In genomic region chr14:96863327-96863985, GRCh38 we compare ENCODE assay signal across 23 cellular contexts.
DNase-seq lines count a peak whose midpoint lies in the region; ATAC-seq and TF ChIP-seq lines count a peak whose summit lies in the region.
"Had no signal": no experiment of that assay in that cellular context is flagged by ENCODE, and none has a peak within 500 bp of the region (broad histone marks: within the 10 kb centered on the region; RNA-seq: fewer than 3 reads in every experiment).

No MANE protein-coding gene starts in this region.

- in situ Hi-C loops in GM13977 (cut with MboI; ENCODE audit: low pct_unique_long_range_greater_than_20kb, low sequenced_read_pairs, unreplicated experiment): no loop called here

- TF ChIP-seq POLR2A in thyroid gland (IDR thresholded peaks at IDR 0.05): no peak

- H3K4me3 ChIP-seq in SK-N-MC: no peak overlapping the region
- H3K4me3 ChIP-seq in left lung: no peak overlapping the region
- no peak overlapping the region for H3K4me3 ChIP-seq in thyroid gland (replicated peaks in 1 of 3)
- H3K4me3 ChIP-seq: hepatocyte, lung, right atrium auricular region, tibial artery had no signal

- intact Hi-C loops in left lung (cut with DNase I): no loop called here
- intact Hi-C loops in thyroid gland (cut with DNase I): no loop called here

- H3K27me3 ChIP-seq in left lung: no peaks in the 10 kb centered on the region
- no peaks in the 10 kb centered on the region for H3K27me3 ChIP-seq in thyroid gland
- H3K27me3 ChIP-seq: foreskin keratinocyte, hepatocyte, right atrium auricular region, tibial artery had no signal

- no peak overlapping the region for H3K9ac ChIP-seq in SK-N-MC (ENCODE audit: insufficient read length)

- H3K4me1 ChIP-seq in left lung: no peaks in the 10 kb centered on the region
- H3K4me1 ChIP-seq in thyroid gland: peaks cover 6 to 9% of the 10 kb centered on the region in 2 donors
- H3K4me1 ChIP-seq: Caco-2, foreskin keratinocyte, right atrium auricular region, tibial artery had no signal

- peak; percentile 52 for ATAC-seq in left lung
- ATAC-seq: foreskin keratinocyte had no signal

- peak overlapping the region; percentile 70 for H3K27ac ChIP-seq in SK-N-MC
- no peak overlapping the region for H3K27ac ChIP-seq in left lung
- no peak overlapping the region for H3K27ac ChIP-seq in thyroid gland
- H3K27ac ChIP-seq: foreskin keratinocyte, hepatocyte, right atrium auricular region, tibial artery, VCaP had no signal

- DNase-seq in NCI-H2196 (lab: John Stamatoyannopoulos, UW; ENCODE audit: unreplicated experiment) (peak; percentile 5), NCI-H2196 treated with DMSO at 0.1 percent for 48 hours (lab: John Stamatoyannopoulos, UW; ENCODE audit: unreplicated experiment) (no peak), SK-N-MC (ENCODE audit: low read depth, low spot score) (no peak), left lung (no peak), middle frontal gyrus (ENCODE audit: extremely low spot score, low spot score) (no peak), thyroid gland (no peak), GM13977 (ENCODE audit: low spot score) (no peak)
- no peak for DNase-seq in activated T-cell treated with anti-CD3 and anti-CD28 coated beads, Interleukin-2, amount 50 U/mL, for 1 hour
- DNase-seq: activated CD4-positive, alpha-beta T cell treated with anti-CD3 and anti-CD28 coated beads, Interleukin-2, amount 50 U/mL, for 4 hours; activated CD8-positive, alpha-beta memory T cell treated with anti-CD3 and anti-CD28 coated beads, Interleukin-2, amount 50 U/mL, for 4 hours; Caco-2; foreskin keratinocyte; H7; NCI-H1436 treated with DMSO at 0.1 percent for 48 hours; NCI-H226; occipital lobe; stimulated activated CD4-positive, alpha-beta T cell treated with anti-CD3 and anti-CD28 coated beads, Interleukin-12 subunit alpha, Interleukin-12 subunit beta, amount 100 ng/mL, for 4 hours; T-helper 2 cell; tibial artery had no signal

- no peak for TF ChIP-seq CTCF in left lung (IDR thresholded peaks at IDR 0.05)
- no peak for TF ChIP-seq CTCF in thyroid gland (IDR thresholded peaks at IDR 0.05)
- TF ChIP-seq CTCF in GM13977 (IDR thresholded peaks at IDR 0.05; ENCODE audit: extremely low read depth, insufficient read depth, missing control alignments): no peak

- WGBS in thyroid gland, 2 donors: 70 to 73% methylated on average over 5 of the region's 5 CpGs

- peaks cover 59% of the 10 kb centered on the region for H3K36me3 ChIP-seq in SK-N-MC (ENCODE audit: insufficient read depth, low read length)
- H3K36me3 ChIP-seq in left lung: peaks cover 0 to 1% of the 10 kb centered on the region in 2 donors
- no peaks in the 10 kb centered on the region for H3K36me3 ChIP-seq in thyroid gland
- H3K36me3 ChIP-seq: right atrium auricular region, tibial artery had no signal

- H3K9me3 ChIP-seq in SK-N-MC (ENCODE audit: low read depth, low read length) (peaks cover 6% of the 10 kb centered on the region; the same call in 1 of the 2 replicates), left lung (no peaks in the 10 kb centered on the region), thyroid gland (no peaks in the 10 kb centered on the region)
- H3K9me3 ChIP-seq: Caco-2, right atrium auricular region, tibial artery had no signal
